14 cellular contexts compared by ENCODE assay signal in the genomic region with DNA sequence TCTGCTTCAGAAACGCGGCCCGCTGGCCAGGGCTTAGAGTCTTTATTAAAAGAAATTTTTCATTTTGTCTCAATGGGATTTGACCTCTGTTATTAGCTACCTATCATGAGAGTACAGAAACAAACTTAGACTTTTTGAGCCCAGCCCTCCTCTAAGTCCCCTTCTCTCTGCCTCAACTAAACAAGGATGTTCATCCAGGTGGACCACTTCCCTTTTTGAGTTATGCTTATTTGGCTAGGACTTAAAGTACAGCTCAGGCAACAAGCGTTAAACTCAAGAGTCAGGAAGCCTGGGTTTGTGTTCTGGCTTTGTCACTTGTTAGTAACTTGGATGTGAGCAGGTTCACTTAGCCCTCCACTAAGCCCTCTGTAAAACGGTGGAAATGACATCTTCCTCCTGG.
DNase-seq lines count a peak whose midpoint lies in the region; ATAC-seq and TF ChIP-seq lines count a peak whose summit lies in the region.
"Had no signal": no experiment of that assay in that cellular context is flagged by ENCODE, and none has a peak within 500 bp of the region (broad histone marks: within the 10 kb centered on the region; RNA-seq: fewer than 3 reads in every experiment).

No MANE protein-coding gene starts in this region.

- H3K4me3 ChIP-seq in ACC112 (ENCODE audit: low read depth, low read length) (no peak overlapping the region), PC-9 (peak overlapping the region; percentile 32; the same call in 1 of the 2 replicates), hepatocyte (no peak overlapping the region), gastrocnemius medialis (no peak overlapping the region)
- H3K4me3 ChIP-seq: left lung had no signal

- H3K79me2 ChIP-seq in ACC112 (ENCODE audit: control insufficient read depth, insufficient read depth, low read length, unreplicated experiment) (no peaks in the 10 kb centered on the region), PC-9 (ENCODE audit: low read depth) (0 out of 2 replicates have a peak, but pooled peaks cover 8% of the 10 kb centered on the region), hepatocyte (no peaks in the 10 kb centered on the region)

- no peak for TF ChIP-seq POLR2A in gastrocnemius medialis (IDR thresholded peaks at IDR 0.05)

- H3K27ac ChIP-seq in ACC112 (ENCODE audit: low read depth, low read length) (peak overlapping the region; percentile 74; the same call in 1 of the 2 replicates), PC-9 (peak overlapping the region; percentile 79), hepatocyte (peak overlapping the region; percentile 30), gastrocnemius medialis (peak overlapping the region; percentile 56 to 89 (median 64))
- H3K27ac ChIP-seq: WERI-Rb-1 had no signal

- H3K4me2 ChIP-seq in PC-9 (peak overlapping the region; percentile 73), hepatocyte (peak overlapping the region; percentile 13)

- 66% methylated on average over 5 of the region's 5 CpGs for WGBS in hepatocyte (ENCODE audit: low lambda C conversion rate, missing lambda C conversion rate)

- H2AFZ ChIP-seq in ACC112 (ENCODE audit: low read length, unreplicated experiment), result no peak overlapping the region
- H2AFZ ChIP-seq in PC-9, result 0 out of 2 replicates have a peak overlapping the region, but pooled peaks have one; percentile 6
- no peak overlapping the region for H2AFZ ChIP-seq in hepatocyte

- H3F3A ChIP-seq in PC-9 (ENCODE audit: insufficient read depth, low read depth), result peaks cover 44% of the 10 kb centered on the region

- intact Hi-C loops in PC-9 (cut with micrococcal nuclease; ENCODE audit: unreplicated experiment), result loop anchor here (1.0 to 10.0 kb wide), 5 partner anchors 46 to 192 kb away; a partner anchor contains a TSS
- intact Hi-C loops in gastrocnemius medialis (cut with DNase I; ENCODE audit: low total_unique reads), result loop anchor here (5.0 kb wide), 1 partner anchor 154 kb away; a partner anchor contains a TSS

- TF ChIP-seq CTCF in PC-9 (conservative IDR thresholded peaks at IDR 0.05) (no peak), hepatocyte (IDR thresholded peaks at IDR 0.05; ENCODE audit: poor library complexity) (no peak), gastrocnemius medialis (IDR thresholded peaks at IDR 0.05 in 4 of 5, conservative IDR thresholded peaks at IDR 0.05 in 1 of 5) (no peak)

- ATAC-seq in gastrocnemius medialis (no peak), HG02798 (IDR thresholded peaks at IDR 0.05; ENCODE audit: poor library complexity, unreplicated experiment) (no peak)

- CTCF ChIA-PET in PC-9 (lab: Charles Lee), result no interaction called here

- POLR2A ChIA-PET in PC-9 (lab: Charles Lee; ENCODE audit: unreplicated experiment), result interaction anchor here (0.5 to 0.6 kb wide), 2 partner anchors 147 to 200 kb away, joined by 3 to 12 read pairs; no protein-coding TSS in a partner anchor

- no peaks in the 10 kb centered on the region for H3K9me2 ChIP-seq in PC-9 (ENCODE audit: insufficient read depth)
- H3K9me2 ChIP-seq in hepatocyte (replicated peaks; ENCODE audit: insufficient read depth), result no peaks in the 10 kb centered on the region

- no peaks in the 10 kb centered on the region for H3K9me3 ChIP-seq in PC-9 (ENCODE audit: insufficient read depth, low read depth)
- H3K9me3 ChIP-seq in hepatocyte (ENCODE audit: low read depth), result no peaks in the 10 kb centered on the region
- H3K9me3 ChIP-seq in gastrocnemius medialis, result no peaks in the 10 kb centered on the region
- H3K9me3 ChIP-seq: left lung had no signal

- H3K27me3 ChIP-seq in ACC112 (ENCODE audit: insufficient read depth, low read length), result no peaks in the 10 kb centered on the region
- no peaks in the 10 kb centered on the region for H3K27me3 ChIP-seq in PC-9 (ENCODE audit: insufficient read depth, low read depth)
- H3K27me3 ChIP-seq in hepatocyte, result no peaks in the 10 kb centered on the region
- H3K27me3 ChIP-seq in gastrocnemius medialis, result no peaks in the 10 kb centered on the region
- H3K27me3 ChIP-seq: left lung had no signal

- H3K4me1 ChIP-seq in ACC112 (ENCODE audit: control insufficient read depth, insufficient read depth, low read length, unreplicated experiment), result peaks cover 47% of the 10 kb centered on the region
- peaks cover 81% of the 10 kb centered on the region for H3K4me1 ChIP-seq in PC-9 (replicated peaks; ENCODE audit: insufficient read depth)
- H3K4me1 ChIP-seq in hepatocyte (ENCODE audit: insufficient read depth), result peaks cover 33% of the 10 kb centered on the region
- peaks cover 55 to 57% of the 10 kb centered on the region in 2 donors for H3K4me1 ChIP-seq in gastrocnemius medialis

- peaks cover under 1% of the 10 kb centered on the region; the same call in 1 of the 2 replicates for H3K36me3 ChIP-seq in ACC112 (ENCODE audit: insufficient read depth, low read length)
- H3K36me3 ChIP-seq in PC-9 (ENCODE audit: low read depth), result 0 out of 2 replicates have a peak, but pooled peaks cover 4% of the 10 kb centered on the region
- no peaks in the 10 kb centered on the region for H3K36me3 ChIP-seq in hepatocyte (replicated peaks; ENCODE audit: insufficient read depth, low read depth)
- H3K36me3 ChIP-seq in gastrocnemius medialis, result no peaks in the 10 kb centered on the region
- H3K36me3 ChIP-seq: left lung, WERI-Rb-1 had no signal

- in situ Hi-C loops in gastrocnemius medialis (cut with MboI; ENCODE audit: low sequenced_read_pairs in 4 of 4), result no loop called here

- DNase-seq in PC-9 (no peak), hepatocyte (ENCODE audit: low spot score) (no peak), gastrocnemius medialis (no peak), cerebellum (ENCODE audit: low spot score) (no peak), iPS-NIHi7 (ENCODE audit: extremely low spot score) (no peak)
- no peak for DNase-seq in activated effector memory CD4-positive, alpha-beta T cell treated with Interleukin-2 at 50 U/mL for 16 hours
- DNase-seq: cerebellar nuclear complex; left lung; NCI-H1694 treated with DMSO at 0.1 percent for 48 hours; NCI-H2227 treated with DMSO at 0.1 percent for 48 hours; stimulated activated naive CD4-positive, alpha-beta T cell treated with Interleukin-2 at 50 U/mL for 16 hours; WERI-Rb-1 had no signal

- BruUV-seq in PC-9 (replicated peaks; lab: Mats Ljungman, UMichigan), result no TSS peak

- H4K20me1 ChIP-seq in PC-9 (ENCODE audit: insufficient read depth) (no peaks in the 10 kb centered on the region), hepatocyte (ENCODE audit: insufficient read depth, poor library complexity, severe bottlenecking) (no peaks in the 10 kb centered on the region)
